Comparison of ENCODE assay signal across 1 cellular context in genomic region chr15:73982251-73982962, GRCh38.
TF ChIP-seq lines count a peak whose summit lies in the region.

No MANE protein-coding gene starts in this region.

TF ChIP-seq in K562, 482 proteins besides CTCF, POLR2A, EP300 and RAD21:
- no peak for TF ChIP-seq RREB1 (CRISPR knock-in tag; IDR thresholded peaks at IDR 0.05)
- TF ChIP-seq E2F4 (CRISPR knock-in tag; IDR thresholded peaks at IDR 0.05; ENCODE audit: low read depth), result no peak
- no peak for TF ChIP-seq POLR3G (IDR thresholded peaks at IDR 0.05; ENCODE audit: extremely low read depth, insufficient read length, insufficient replicate concordance)
- no peak for TF ChIP-seq CREBBP (IDR thresholded peaks at IDR 0.05; ENCODE audit: low read depth, low read length)
- no peak for TF ChIP-seq NFE2L1 (tag; IDR thresholded peaks at IDR 0.05; ENCODE audit: borderline replicate concordance, low read depth)
- TF ChIP-seq POLR2G (IDR thresholded peaks at IDR 0.05; ENCODE audit: low read depth, low read length), result 0 out of 2 replicates have a peak, but pooled peaks have one; percentile 16
- TF ChIP-seq MAFF (IDR thresholded peaks at IDR 0.05; ENCODE audit: low read length), result no peak
- TF ChIP-seq TAF7 (tag; IDR thresholded peaks at IDR 0.05), result no peak
- no peak for TF ChIP-seq ETV1 (tag; conservative IDR thresholded peaks at IDR 0.05; ENCODE audit: low read depth)
- TF ChIP-seq NFE2 (IDR thresholded peaks at IDR 0.05; ENCODE audit: low read depth), result 0 out of 2 replicates have a peak, but pooled peaks have one; percentile 27
- TF ChIP-seq FUS (optimal IDR thresholded peaks at IDR 0.05; ENCODE audit: low read depth, low read length), result no peak
- TF ChIP-seq ZFP30 (CRISPR knock-in tag; IDR thresholded peaks at IDR 0.05; ENCODE audit: borderline replicate concordance), result no peak
TF ChIP-seq in K562: peak in this region for 2.
